In genomic region chr22:21641795-21642583, GRCh38 we compare ENCODE assay signal across 1 cellular context.
A peak's percentile ranks its signal among the peaks of the same experiment; 100 is the strongest.
TF ChIP-seq lines count a peak whose summit lies in the region.

SDF2L1 (plus strand) TSS chr22:21642302; CDS start chr22:21642337, 35 bp downstream.

TF ChIP-seq in K562, 482 proteins besides CTCF, POLR2A, EP300 and RAD21 (continued from another document and continues in another):
- TF ChIP-seq, protein P1, sequence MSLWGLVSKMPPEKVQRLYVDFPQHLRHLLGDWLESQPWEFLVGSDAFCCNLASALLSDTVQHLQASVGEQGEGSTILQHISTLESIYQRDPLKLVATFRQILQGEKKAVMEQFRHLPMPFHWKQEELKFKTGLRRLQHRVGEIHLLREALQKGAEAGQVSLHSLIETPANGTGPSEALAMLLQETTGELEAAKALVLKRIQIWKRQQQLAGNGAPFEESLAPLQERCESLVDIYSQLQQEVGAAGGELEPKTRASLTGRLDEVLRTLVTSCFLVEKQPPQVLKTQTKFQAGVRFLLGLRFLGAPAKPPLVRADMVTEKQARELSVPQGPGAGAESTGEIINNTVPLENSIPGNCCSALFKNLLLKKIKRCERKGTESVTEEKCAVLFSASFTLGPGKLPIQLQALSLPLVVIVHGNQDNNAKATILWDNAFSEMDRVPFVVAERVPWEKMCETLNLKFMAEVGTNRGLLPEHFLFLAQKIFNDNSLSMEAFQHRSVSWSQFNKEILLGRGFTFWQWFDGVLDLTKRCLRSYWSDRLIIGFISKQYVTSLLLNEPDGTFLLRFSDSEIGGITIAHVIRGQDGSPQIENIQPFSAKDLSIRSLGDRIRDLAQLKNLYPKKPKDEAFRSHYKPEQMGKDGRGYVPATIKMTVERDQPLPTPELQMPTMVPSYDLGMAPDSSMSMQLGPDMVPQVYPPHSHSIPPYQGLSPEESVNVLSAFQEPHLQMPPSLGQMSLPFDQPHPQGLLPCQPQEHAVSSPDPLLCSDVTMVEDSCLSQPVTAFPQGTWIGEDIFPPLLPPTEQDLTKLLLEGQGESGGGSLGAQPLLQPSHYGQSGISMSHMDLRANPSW (CRISPR knock-in tag; IDR thresholded peaks at IDR 0.05) = peak; percentile 99
- TF ChIP-seq, protein P2, sequence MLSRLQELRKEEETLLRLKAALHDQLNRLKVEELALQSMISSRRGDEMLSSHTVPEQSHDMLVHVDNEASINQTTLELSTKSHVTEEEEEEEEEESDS (CRISPR knock-in tag; IDR thresholded peaks at IDR 0.05) = no peak
- no peak for TF ChIP-seq GATAD2B (IDR thresholded peaks at IDR 0.05; ENCODE audit: borderline replicate concordance)
- TF ChIP-seq NEUROD1 (IDR thresholded peaks at IDR 0.05; ENCODE audit: borderline replicate concordance, low read depth, low read length, partially characterized antibody) = peak; percentile 100
- no peak for TF ChIP-seq ZSCAN29 (IDR thresholded peaks at IDR 0.05)
- no peak for TF ChIP-seq STAT5A (IDR thresholded peaks at IDR 0.05; ENCODE audit: borderline replicate concordance, low read length)
- peak; percentile 82 for TF ChIP-seq JUN (IDR thresholded peaks at IDR 0.05; ENCODE audit: borderline replicate concordance, low read depth, low read length)
- no peak for TF ChIP-seq JUN (CRISPR knock-in tag; IDR thresholded peaks at IDR 0.05; ENCODE audit: borderline replicate concordance)
- TF ChIP-seq GTF2E2 (tag; IDR thresholded peaks at IDR 0.05) = no peak
- no peak for TF ChIP-seq FOS (IDR thresholded peaks at IDR 0.05; ENCODE audit: extremely low read depth, insufficient read length)
- no peak for TF ChIP-seq SRF (CRISPR knock-in tag; IDR thresholded peaks at IDR 0.05)
- TF ChIP-seq THAP7 (CRISPR knock-in tag; IDR thresholded peaks at IDR 0.05) = no peak
- no peak for TF ChIP-seq ZNF780A (CRISPR knock-in tag; IDR thresholded peaks at IDR 0.05)
- TF ChIP-seq, protein P3, sequence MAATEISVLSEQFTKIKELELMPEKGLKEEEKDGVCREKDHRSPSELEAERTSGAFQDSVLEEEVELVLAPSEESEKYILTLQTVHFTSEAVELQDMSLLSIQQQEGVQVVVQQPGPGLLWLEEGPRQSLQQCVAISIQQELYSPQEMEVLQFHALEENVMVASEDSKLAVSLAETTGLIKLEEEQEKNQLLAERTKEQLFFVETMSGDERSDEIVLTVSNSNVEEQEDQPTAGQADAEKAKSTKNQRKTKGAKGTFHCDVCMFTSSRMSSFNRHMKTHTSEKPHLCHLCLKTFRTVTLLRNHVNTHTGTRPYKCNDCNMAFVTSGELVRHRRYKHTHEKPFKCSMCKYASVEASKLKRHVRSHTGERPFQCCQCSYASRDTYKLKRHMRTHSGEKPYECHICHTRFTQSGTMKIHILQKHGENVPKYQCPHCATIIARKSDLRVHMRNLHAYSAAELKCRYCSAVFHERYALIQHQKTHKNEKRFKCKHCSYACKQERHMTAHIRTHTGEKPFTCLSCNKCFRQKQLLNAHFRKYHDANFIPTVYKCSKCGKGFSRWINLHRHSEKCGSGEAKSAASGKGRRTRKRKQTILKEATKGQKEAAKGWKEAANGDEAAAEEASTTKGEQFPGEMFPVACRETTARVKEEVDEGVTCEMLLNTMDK (IDR thresholded peaks at IDR 0.05; ENCODE audit: borderline replicate concordance, insufficient read depth, low read depth, low read length, poor library complexity, severe bottlenecking) = no peak
- TF ChIP-seq ZNF449 (CRISPR knock-in tag; IDR thresholded peaks at IDR 0.05) = no peak
- peak; percentile 99 for TF ChIP-seq E2F1 (CRISPR knock-in tag; IDR thresholded peaks at IDR 0.05)
- no peak for TF ChIP-seq EGR1 (conservative IDR thresholded peaks at IDR 0.05)
- TF ChIP-seq, protein P4, sequence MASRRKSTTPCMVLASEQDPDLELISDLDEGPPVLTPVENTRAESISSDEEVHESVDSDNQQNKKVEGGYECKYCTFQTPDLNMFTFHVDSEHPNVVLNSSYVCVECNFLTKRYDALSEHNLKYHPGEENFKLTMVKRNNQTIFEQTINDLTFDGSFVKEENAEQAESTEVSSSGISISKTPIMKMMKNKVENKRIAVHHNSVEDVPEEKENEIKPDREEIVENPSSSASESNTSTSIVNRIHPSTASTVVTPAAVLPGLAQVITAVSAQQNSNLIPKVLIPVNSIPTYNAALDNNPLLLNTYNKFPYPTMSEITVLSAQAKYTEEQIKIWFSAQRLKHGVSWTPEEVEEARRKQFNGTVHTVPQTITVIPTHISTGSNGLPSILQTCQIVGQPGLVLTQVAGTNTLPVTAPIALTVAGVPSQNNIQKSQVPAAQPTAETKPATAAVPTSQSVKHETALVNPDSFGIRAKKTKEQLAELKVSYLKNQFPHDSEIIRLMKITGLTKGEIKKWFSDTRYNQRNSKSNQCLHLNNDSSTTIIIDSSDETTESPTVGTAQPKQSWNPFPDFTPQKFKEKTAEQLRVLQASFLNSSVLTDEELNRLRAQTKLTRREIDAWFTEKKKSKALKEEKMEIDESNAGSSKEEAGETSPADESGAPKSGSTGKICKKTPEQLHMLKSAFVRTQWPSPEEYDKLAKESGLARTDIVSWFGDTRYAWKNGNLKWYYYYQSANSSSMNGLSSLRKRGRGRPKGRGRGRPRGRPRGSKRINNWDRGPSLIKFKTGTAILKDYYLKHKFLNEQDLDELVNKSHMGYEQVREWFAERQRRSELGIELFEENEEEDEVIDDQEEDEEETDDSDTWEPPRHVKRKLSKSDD (conservative IDR thresholded peaks at IDR 0.05; ENCODE audit: low read length) = peak; percentile 93
- TF ChIP-seq PML (IDR thresholded peaks at IDR 0.05; ENCODE audit: low read length) = no peak
- no peak for TF ChIP-seq CREB1 (IDR thresholded peaks at IDR 0.05)
- no peak for TF ChIP-seq CREB1 (CRISPR knock-in tag; IDR thresholded peaks at IDR 0.05)
- no peak for TF ChIP-seq ZNF239 (CRISPR knock-in tag; IDR thresholded peaks at IDR 0.05)
- TF ChIP-seq NFYB (IDR thresholded peaks at IDR 0.05; ENCODE audit: extremely low read depth, insufficient read length) = no peak
- TF ChIP-seq CCAR2 (IDR thresholded peaks at IDR 0.05; ENCODE audit: low read depth, low read length) = no peak
- TF ChIP-seq CHD2 (IDR thresholded peaks at IDR 0.05; ENCODE audit: low read depth, low read length) = peak; percentile 96
- TF ChIP-seq, protein P5, sequence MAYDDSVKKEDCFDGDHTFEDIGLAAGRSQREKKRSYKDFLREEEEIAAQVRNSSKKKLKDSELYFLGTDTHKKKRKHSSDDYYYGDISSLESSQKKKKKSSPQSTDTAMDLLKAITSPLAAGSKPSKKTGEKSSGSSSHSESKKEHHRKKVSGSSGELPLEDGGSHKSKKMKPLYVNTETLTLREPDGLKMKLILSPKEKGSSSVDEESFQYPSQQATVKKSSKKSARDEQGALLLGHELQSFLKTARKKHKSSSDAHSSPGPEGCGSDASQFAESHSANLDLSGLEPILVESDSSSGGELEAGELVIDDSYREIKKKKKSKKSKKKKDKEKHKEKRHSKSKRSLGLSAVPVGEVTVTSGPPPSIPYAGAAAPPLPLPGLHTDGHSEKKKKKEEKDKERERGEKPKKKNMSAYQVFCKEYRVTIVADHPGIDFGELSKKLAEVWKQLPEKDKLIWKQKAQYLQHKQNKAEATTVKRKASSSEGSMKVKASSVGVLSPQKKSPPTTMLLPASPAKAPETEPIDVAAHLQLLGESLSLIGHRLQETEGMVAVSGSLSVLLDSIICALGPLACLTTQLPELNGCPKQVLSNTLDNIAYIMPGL (CRISPR knock-in tag; IDR thresholded peaks at IDR 0.05) = peak; percentile 99
- peak; percentile 5; the same call in 1 of the 2 replicates for TF ChIP-seq MAFK (IDR thresholded peaks at IDR 0.05; ENCODE audit: low read length)
- TF ChIP-seq KDM5B (IDR thresholded peaks at IDR 0.05; ENCODE audit: insufficient replicate concordance, low read depth, low read length) = peak; percentile 100
- TF ChIP-seq AFF4 (CRISPR knock-in tag; IDR thresholded peaks at IDR 0.05) = no peak
- no peak for TF ChIP-seq RFX7 (CRISPR knock-in tag; IDR thresholded peaks at IDR 0.05)
- no peak for TF ChIP-seq HBP1 (CRISPR knock-in tag; IDR thresholded peaks at IDR 0.05)
- TF ChIP-seq TARDBP (IDR thresholded peaks at IDR 0.05) = no peak
- TF ChIP-seq NELFE (IDR thresholded peaks at IDR 0.05; ENCODE audit: insufficient read depth, insufficient read length) = no peak
